Comparison of ENCODE assay signal across 16 cellular contexts in the genomic region with DNA sequence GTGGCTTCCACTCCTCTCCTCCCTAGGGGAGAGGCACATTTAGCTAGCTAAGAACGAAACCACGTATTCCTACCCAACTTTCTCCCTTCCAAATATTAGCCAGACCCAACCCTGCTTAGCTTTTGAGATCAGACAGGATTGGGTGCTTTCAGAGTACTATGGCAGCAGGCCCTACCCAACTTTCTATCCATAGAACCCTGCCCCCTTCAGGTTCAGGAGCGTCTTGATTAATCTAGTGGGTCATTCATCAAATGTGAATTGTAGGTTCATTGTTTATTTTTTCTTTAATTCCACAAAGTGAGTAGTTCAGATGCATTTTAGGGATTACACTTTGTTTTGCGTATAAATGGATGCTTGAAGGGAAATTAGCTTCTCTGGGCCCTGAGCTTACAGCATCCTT.
DNase-seq lines count a peak whose midpoint lies in the region; ATAC-seq and TF ChIP-seq lines count a peak whose summit lies in the region.
"Had no signal": no experiment of that assay in that cellular context is flagged by ENCODE, and none has a peak within 500 bp of the region (broad histone marks: within the 10 kb centered on the region; RNA-seq: fewer than 3 reads in every experiment).

No MANE protein-coding gene starts in this region.

- no peak overlapping the region for H3K4me3 ChIP-seq in GM23338
- no peak overlapping the region for H3K4me3 ChIP-seq in Panc1 (ENCODE audit: low read depth in 2 of 2, low read length in 2 of 2)
- H3K4me3 ChIP-seq in endodermal cell (ENCODE audit: low read length): no peak overlapping the region
- H3K4me3 ChIP-seq: BLaER1 had no signal

- in situ Hi-C loops in Panc1 (cut with HindIII; ENCODE audit: low pct_unique_long_range_greater_than_20kb, low sequenced_read_pairs): no loop called here

- no peak overlapping the region for H3K4me2 ChIP-seq in GM23338
- H3K4me2 ChIP-seq: BLaER1 had no signal

- no peaks in the 10 kb centered on the region for H3F3A ChIP-seq in GM23338 (replicated peaks; ENCODE audit: low read depth)

- H4K20me1 ChIP-seq in GM23338 (replicated peaks; ENCODE audit: insufficient read depth): 0 out of 2 replicates have a peak, but pooled peaks cover 3% of the 10 kb centered on the region
- H4K20me1 ChIP-seq: BLaER1 had no signal

- H3K9me3 ChIP-seq in Panc1 (ENCODE audit: control insufficient read depth, insufficient read depth, low read depth, low read length): no peaks in the 10 kb centered on the region
- no peaks in the 10 kb centered on the region for H3K9me3 ChIP-seq in endodermal cell (ENCODE audit: control insufficient read depth, low read length)
- H3K9me3 ChIP-seq: BLaER1 had no signal

- BruUV-seq in Panc1 (replicated peaks; lab: Mats Ljungman, UMichigan): no TSS peak

- H3K4me1 Mint-ChIP-seq in GM23338 (peaks cover 5% of the 10 kb centered on the region), endodermal cell (peaks cover 29% of the 10 kb centered on the region)
- H3K4me1 Mint-ChIP-seq: B cell; CD4-positive, alpha-beta memory T cell had no signal

- H3K27me3 Mint-ChIP-seq in GM23338 (ENCODE audit: insufficient read depth, low read depth, poor library complexity): peaks cover 26% of the 10 kb centered on the region
- H3K27me3 Mint-ChIP-seq in endodermal cell (ENCODE audit: insufficient read depth): no peaks in the 10 kb centered on the region

- no peaks in the 10 kb centered on the region for H3K79me2 ChIP-seq in GM23338 (replicated peaks; ENCODE audit: insufficient read depth)

- H3K27me3 ChIP-seq in GM23338 (ENCODE audit: insufficient read depth): peaks cover 26% of the 10 kb centered on the region
- no peaks in the 10 kb centered on the region; the same call in 1 of the 2 replicates for H3K27me3 ChIP-seq in Panc1 (ENCODE audit: control insufficient read depth, insufficient read depth, low read length)
- no peaks in the 10 kb centered on the region for H3K27me3 ChIP-seq in endodermal cell (ENCODE audit: control insufficient read depth, insufficient read depth, low read length, poor library complexity, severe bottlenecking)
- H3K27me3 ChIP-seq: BLaER1 had no signal

- no peaks in the 10 kb centered on the region for H3K36me3 ChIP-seq in GM23338 (ENCODE audit: insufficient read depth)
- H3K36me3 ChIP-seq in Panc1 (ENCODE audit: control insufficient read depth, insufficient read depth, low read length): no peaks in the 10 kb centered on the region
- no peaks in the 10 kb centered on the region for H3K36me3 ChIP-seq in endodermal cell (ENCODE audit: control insufficient read depth, insufficient read depth, low read length)
- H3K36me3 ChIP-seq: BLaER1 had no signal

- H3K27ac Mint-ChIP-seq in GM23338 (no peak overlapping the region), endodermal cell (no peak overlapping the region)
- H3K27ac Mint-ChIP-seq: B cell; CD4-positive, alpha-beta memory T cell had no signal

- TF ChIP-seq CTCF in GM23338 (conservative IDR thresholded peaks at IDR 0.05; ENCODE audit: low read depth in 2 of 2) (peak in 1 of 2 experiments; percentile 44; a peak in 3 of 4 replicates), Panc1 (IDR thresholded peaks at IDR 0.05) (peak; percentile 16), endodermal cell (conservative IDR thresholded peaks at IDR 0.05) (peak; percentile 56)

- ATAC-seq in GM23338: no peak
- ATAC-seq in Panc1: no peak
- no peak for ATAC-seq in GM18858 (IDR thresholded peaks at IDR 0.05; ENCODE audit: unreplicated experiment)
- ATAC-seq in HG02973 (IDR thresholded peaks at IDR 0.05; ENCODE audit: unreplicated experiment): no peak

- no peak overlapping the region for H2AFZ ChIP-seq in GM23338

- intact Hi-C loops in Panc1 (cut with micrococcal nuclease; ENCODE audit: unreplicated experiment): no loop called here

- H3K9me2 ChIP-seq in GM23338 (ENCODE audit: insufficient read depth): no peaks in the 10 kb centered on the region

- no peaks in the 10 kb centered on the region for H3K36me3 Mint-ChIP-seq in GM23338 (ENCODE audit: low read depth)
- H3K36me3 Mint-ChIP-seq in endodermal cell (ENCODE audit: low read depth): no peaks in the 10 kb centered on the region
- H3K36me3 Mint-ChIP-seq: CD4-positive, alpha-beta memory T cell had no signal

- 0 out of 2 replicates have a peak, but pooled peaks cover 8% of the 10 kb centered on the region for H3K4me1 ChIP-seq in GM23338 (ENCODE audit: insufficient read depth)
- H3K4me1 ChIP-seq in Panc1 (ENCODE audit: control insufficient read depth, insufficient read depth, low read length): no peaks in the 10 kb centered on the region
- H3K4me1 ChIP-seq in endodermal cell (ENCODE audit: control insufficient read depth, insufficient read depth, low read length): peaks cover 14% of the 10 kb centered on the region
- H3K4me1 ChIP-seq: BLaER1 had no signal

- DNase-seq in GM23338 (ENCODE audit: low spot score) (peak; percentile 24), Panc1 (ENCODE audit: low read depth, low spot score) (no peak), endodermal cell (no peak), C1 segment of cervical spinal cord (lab: John Stamatoyannopoulos, UW) (no peak), RKO (ENCODE audit: low spot score) (no peak)
- DNase-seq: Calu3; CD4-positive, alpha-beta memory T cell; COR-L47; DMS53; DMS79 treated with DMSO at 0.1 percent for 48 hours; GOT3; HCEC 1CT had no signal

- POLR2A ChIA-PET in Panc1 (lab: Charles Lee): no interaction called here

- H3K9me3 Mint-ChIP-seq in GM23338: no peaks in the 10 kb centered on the region
- no peaks in the 10 kb centered on the region for H3K9me3 Mint-ChIP-seq in endodermal cell

- no peak overlapping the region for H3K27ac ChIP-seq in GM23338 (ENCODE audit: low read depth)
- H3K27ac ChIP-seq in Panc1 (ENCODE audit: low read length): no peak overlapping the region
- H3K27ac ChIP-seq in endodermal cell (ENCODE audit: low read depth, low read length): no peak overlapping the region
- H3K27ac ChIP-seq: BLaER1 had no signal

- CTCF ChIA-PET in Panc1 (lab: Charles Lee): no interaction called here

- WGBS in endodermal cell (ENCODE audit: insufficient coverage in 1 of 2, insufficient read length in 1 of 2), 2 experiments: 65 to 86% methylated on average over 1 to 4 of the region's 4 CpGs

- no peak overlapping the region for H3K9ac ChIP-seq in endodermal cell (ENCODE audit: extremely low read depth, low read length, poor library complexity, severe bottlenecking)
- H3K9ac ChIP-seq: BLaER1 had no signal

- H3K4me3 Mint-ChIP-seq in GM23338 (no peak overlapping the region), endodermal cell (no peak overlapping the region)
- H3K4me3 Mint-ChIP-seq: B cell; CD4-positive, alpha-beta memory T cell had no signal

TF ChIP-seq in GM23338, 12 proteins besides CTCF, POLR2A, EP300 and RAD21:
- no peak for TF ChIP-seq EZH2phosphoT487 (IDR thresholded peaks at IDR 0.05; ENCODE audit: unreplicated experiment)
- no peak for TF ChIP-seq JUNB (IDR thresholded peaks at IDR 0.05; ENCODE audit: unreplicated experiment)
- no peak for TF ChIP-seq STAT1 (IDR thresholded peaks at IDR 0.05; ENCODE audit: unreplicated experiment)
TF ChIP-seq in GM23338: peak in this region for 0.
